In genomic region chr14:93056840-93057585, GRCh38 we compare ENCODE assay signal across 1 cellular context.
A peak's percentile ranks its signal among the peaks of the same experiment; 100 is the strongest.
TF ChIP-seq lines count a peak whose summit lies in the region.

No MANE protein-coding gene starts in this region.

TF ChIP-seq in HepG2, 621 proteins besides CTCF, POLR2A, EP300 and RAD21 (continued from another document and continues in another):
- TF ChIP-seq MNT (IDR thresholded peaks at IDR 0.05), result peak; percentile 64
- TF ChIP-seq SKIL (CRISPR knock-in tag; IDR thresholded peaks at IDR 0.05; ENCODE audit: borderline replicate concordance), result peak; percentile 54; the same call in 1 of the 2 replicates
- TF ChIP-seq ZNF550 (CRISPR knock-in tag; IDR thresholded peaks at IDR 0.05; ENCODE audit: borderline replicate concordance), result no peak
- 0 out of 2 replicates have a peak, but pooled peaks have one; percentile 30 for TF ChIP-seq ZNF44 (CRISPR knock-in tag; IDR thresholded peaks at IDR 0.05)
- TF ChIP-seq TCF7 (IDR thresholded peaks at IDR 0.05; ENCODE audit: low read depth), result no peak
- TF ChIP-seq, protein P1, sequence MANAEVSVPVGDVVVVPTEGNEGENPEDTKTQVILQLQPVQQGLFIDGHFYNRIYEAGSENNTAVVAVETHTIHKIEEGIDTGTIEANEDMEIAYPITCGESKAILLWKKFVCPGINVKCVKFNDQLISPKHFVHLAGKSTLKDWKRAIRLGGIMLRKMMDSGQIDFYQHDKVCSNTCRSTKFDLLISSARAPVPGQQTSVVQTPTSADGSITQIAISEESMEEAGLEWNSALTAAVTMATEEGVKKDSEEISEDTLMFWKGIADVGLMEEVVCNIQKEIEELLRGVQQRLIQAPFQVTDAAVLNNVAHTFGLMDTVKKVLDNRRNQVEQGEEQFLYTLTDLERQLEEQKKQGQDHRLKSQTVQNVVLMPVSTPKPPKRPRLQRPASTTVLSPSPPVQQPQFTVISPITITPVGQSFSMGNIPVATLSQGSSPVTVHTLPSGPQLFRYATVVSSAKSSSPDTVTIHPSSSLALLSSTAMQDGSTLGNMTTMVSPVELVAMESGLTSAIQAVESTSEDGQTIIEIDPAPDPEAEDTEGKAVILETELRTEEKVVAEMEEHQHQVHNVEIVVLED (CRISPR knock-in tag; IDR thresholded peaks at IDR 0.05; ENCODE audit: borderline replicate concordance), result 0 out of 2 replicates have a peak, but pooled peaks have one; percentile 22
- peak; percentile 21; the same call in 1 of the 2 replicates for TF ChIP-seq FOXA3 (CRISPR knock-in tag; IDR thresholded peaks at IDR 0.05)
- TF ChIP-seq NR2F1 (CRISPR knock-in tag; IDR thresholded peaks at IDR 0.05), result peak; percentile 66; a peak in 3 of 4 replicates
- TF ChIP-seq BCL6 (CRISPR knock-in tag; IDR thresholded peaks at IDR 0.05), result peak; percentile 62
- no peak for TF ChIP-seq ZNF761 (CRISPR knock-in tag; conservative IDR thresholded peaks at IDR 0.05)
- no peak for TF ChIP-seq TBX3 (IDR thresholded peaks at IDR 0.05; ENCODE audit: borderline replicate concordance)
- TF ChIP-seq GLMP (CRISPR knock-in tag; IDR thresholded peaks at IDR 0.05; ENCODE audit: borderline replicate concordance), result no peak
- TF ChIP-seq ZNF572 (CRISPR knock-in tag; IDR thresholded peaks at IDR 0.05), result 0 out of 2 replicates have a peak, but pooled peaks have one; percentile 50
- TF ChIP-seq NR2F6 (IDR thresholded peaks at IDR 0.05), result peak; percentile 76
- peak; percentile 85; the same call in 1 of the 2 replicates for TF ChIP-seq NR2F6 (CRISPR knock-in tag; IDR thresholded peaks at IDR 0.05)
- 0 out of 2 replicates have a peak, but pooled peaks have one; percentile 16 for TF ChIP-seq KDM1A (CRISPR knock-in tag; IDR thresholded peaks at IDR 0.05)
- TF ChIP-seq SOX13 (IDR thresholded peaks at IDR 0.05), result no peak
- TF ChIP-seq SOX13 (CRISPR knock-in tag; conservative IDR thresholded peaks at IDR 0.05 in 1 of 2, IDR thresholded peaks at IDR 0.05 in 1 of 2), result peak in 1 of 2 experiments; percentile 28; a peak in 1 of 4 replicates
- TF ChIP-seq FOXJ3 (CRISPR knock-in tag; IDR thresholded peaks at IDR 0.05; ENCODE audit: borderline replicate concordance), result 0 out of 2 replicates have a peak, but pooled peaks have one; percentile 19
- TF ChIP-seq FOSL1 (CRISPR knock-in tag; IDR thresholded peaks at IDR 0.05; ENCODE audit: borderline replicate concordance), result peak; percentile 35; the same call in 1 of the 2 replicates
- peak; percentile 27; the same call in 1 of the 2 replicates for TF ChIP-seq CHD4 (IDR thresholded peaks at IDR 0.05; ENCODE audit: borderline replicate concordance, low read length)
- TF ChIP-seq FOSL2 (CRISPR knock-in tag; IDR thresholded peaks at IDR 0.05), result peak; percentile 80
- peak; percentile 34; the same call in 1 of the 2 replicates for TF ChIP-seq HNF1B (CRISPR knock-in tag; IDR thresholded peaks at IDR 0.05)
- TF ChIP-seq ARID5B (CRISPR knock-in tag; IDR thresholded peaks at IDR 0.05), result peak; percentile 58
- TF ChIP-seq, protein P2, sequence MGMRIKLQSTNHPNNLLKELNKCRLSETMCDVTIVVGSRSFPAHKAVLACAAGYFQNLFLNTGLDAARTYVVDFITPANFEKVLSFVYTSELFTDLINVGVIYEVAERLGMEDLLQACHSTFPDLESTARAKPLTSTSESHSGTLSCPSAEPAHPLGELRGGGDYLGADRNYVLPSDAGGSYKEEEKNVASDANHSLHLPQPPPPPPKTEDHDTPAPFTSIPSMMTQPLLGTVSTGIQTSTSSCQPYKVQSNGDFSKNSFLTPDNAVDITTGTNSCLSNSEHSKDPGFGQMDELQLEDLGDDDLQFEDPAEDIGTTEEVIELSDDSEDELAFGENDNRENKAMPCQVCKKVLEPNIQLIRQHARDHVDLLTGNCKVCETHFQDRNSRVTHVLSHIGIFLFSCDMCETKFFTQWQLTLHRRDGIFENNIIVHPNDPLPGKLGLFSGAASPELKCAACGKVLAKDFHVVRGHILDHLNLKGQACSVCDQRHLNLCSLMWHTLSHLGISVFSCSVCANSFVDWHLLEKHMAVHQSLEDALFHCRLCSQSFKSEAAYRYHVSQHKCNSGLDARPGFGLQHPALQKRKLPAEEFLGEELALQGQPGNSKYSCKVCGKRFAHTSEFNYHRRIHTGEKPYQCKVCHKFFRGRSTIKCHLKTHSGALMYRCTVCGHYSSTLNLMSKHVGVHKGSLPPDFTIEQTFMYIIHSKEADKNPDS (CRISPR knock-in tag; IDR thresholded peaks at IDR 0.05), result no peak
- no peak for TF ChIP-seq ZBTB42 (CRISPR knock-in tag; IDR thresholded peaks at IDR 0.05)
- TF ChIP-seq PPARG (CRISPR knock-in tag; conservative IDR thresholded peaks at IDR 0.05), result 0 out of 2 replicates have a peak, but pooled peaks have one; percentile 47
- 0 out of 2 replicates have a peak, but pooled peaks have one; percentile 15 for TF ChIP-seq FOXO1 (CRISPR knock-in tag; IDR thresholded peaks at IDR 0.05)
- TF ChIP-seq ZNF629 (CRISPR knock-in tag; conservative IDR thresholded peaks at IDR 0.05), result peak; percentile 51; the same call in 1 of the 2 replicates
- no peak for TF ChIP-seq ZNF891 (CRISPR knock-in tag; IDR thresholded peaks at IDR 0.05)
- TF ChIP-seq NR2C2 (CRISPR knock-in tag; IDR thresholded peaks at IDR 0.05; ENCODE audit: borderline replicate concordance), result peak; percentile 37; the same call in 1 of the 2 replicates
- peak; percentile 45; the same call in 1 of the 2 replicates for TF ChIP-seq ZSCAN25 (CRISPR knock-in tag; IDR thresholded peaks at IDR 0.05)
- TF ChIP-seq JUND (CRISPR knock-in tag; IDR thresholded peaks at IDR 0.05), result peak; percentile 31; the same call in 1 of the 2 replicates
- TF ChIP-seq, protein P3, sequence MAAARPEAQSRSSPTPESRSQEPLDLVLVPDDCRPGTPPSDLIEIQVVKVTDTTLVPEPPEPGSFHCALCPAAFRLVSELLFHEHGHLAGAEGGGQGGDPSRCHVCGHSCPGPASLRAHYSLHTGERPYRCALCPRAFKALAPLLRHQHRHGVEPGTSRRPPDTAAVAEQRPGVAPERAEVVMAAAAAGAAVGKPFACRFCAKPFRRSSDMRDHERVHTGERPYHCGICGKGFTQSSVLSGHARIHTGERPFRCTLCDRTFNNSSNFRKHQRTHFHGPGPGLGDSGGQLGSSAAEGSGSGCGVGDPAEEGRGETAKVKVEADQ (CRISPR knock-in tag; IDR thresholded peaks at IDR 0.05; ENCODE audit: borderline replicate concordance), result peak; percentile 31; the same call in 1 of the 2 replicates
- peak; percentile 53; the same call in 1 of the 2 replicates for TF ChIP-seq SALL1 (CRISPR knock-in tag; IDR thresholded peaks at IDR 0.05)
- peak; percentile 32 for TF ChIP-seq ASH2L (IDR thresholded peaks at IDR 0.05; ENCODE audit: insufficient read length, low read depth, low read length)
- peak; percentile 58; the same call in 1 of the 2 replicates for TF ChIP-seq HIC2 (CRISPR knock-in tag; IDR thresholded peaks at IDR 0.05; ENCODE audit: low read depth)
